25 cellular contexts compared by ENCODE assay signal in the genomic region with DNA sequence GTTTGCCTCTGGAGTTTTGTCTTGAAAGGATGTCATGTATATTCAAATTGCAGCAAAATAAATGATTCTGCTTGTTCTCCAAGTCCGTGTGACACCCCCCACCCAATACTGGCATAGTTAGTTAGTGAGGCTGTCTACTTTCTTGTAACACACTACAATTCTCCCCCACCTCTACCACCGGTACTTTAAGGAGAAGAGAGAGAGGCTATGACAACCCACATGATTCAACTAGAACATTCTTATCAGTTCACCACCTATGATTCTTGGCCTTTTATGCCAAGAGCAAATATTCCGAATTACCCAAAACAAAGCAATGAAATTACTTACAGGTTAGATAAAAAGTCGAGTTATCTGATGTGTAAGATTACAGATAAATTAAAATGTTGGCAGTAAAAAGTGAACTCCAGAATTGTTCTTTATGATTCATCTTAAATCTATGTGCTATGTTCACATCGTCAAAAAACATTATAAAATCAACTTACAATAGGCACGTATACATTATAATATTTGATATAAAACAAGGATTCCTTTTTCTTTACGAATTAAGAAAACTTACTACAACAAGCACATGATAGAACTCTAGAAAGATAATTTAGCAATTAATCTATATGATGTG.
"Had no signal": no experiment of that assay in that cellular context is flagged by ENCODE, and none has a peak within 500 bp of the region (broad histone marks: within the 10 kb centered on the region; RNA-seq: fewer than 3 reads in every experiment).

No MANE protein-coding gene starts in this region.

- ATAC-seq: activated CD4-positive, CD25-positive, alpha-beta regulatory T cell treated with anti-CD3 and anti-CD28 coated beads, Interleukin-2, amount 50 U/mL, for 24 hours; activated CD8-positive, alpha-beta T cell treated with anti-CD3 and anti-CD28 coated beads, Interleukin-2, amount 10 ng/mL, durations not matched to agents 7 days and 5 days; gastroesophageal sphincter; heart left ventricle; natural killer cell; right lobe of liver; stimulated activated effector memory CD8-positive, alpha-beta T cell treated with anti-CD3 and anti-CD28 coated beads, Interleukin-12 subunit alpha, Interleukin-12 subunit beta, amount 100 ng/mL, for 72 hours had no signal

- H3K9me3 Mint-ChIP-seq: activated CD4-positive, alpha-beta T cell treated with anti-CD3 and anti-CD28 coated beads, Interleukin-2, amount 10 ng/mL, durations not matched to agents 7 days and 5 days; activated naive CD4-positive, alpha-beta T cell treated with anti-CD3 and anti-CD28 coated beads, Interleukin-2, amount 50 U/mL, for 24 hours; dendritic cell treated with granulocyte-macrophage colony-stimulating factor and Interleukin-4, amounts not matched to agents 40 ng/mL and 50 ng/mL, for 4 days; natural killer cell had no signal

- H3K27ac Mint-ChIP-seq: activated CD4-positive, alpha-beta T cell treated with anti-CD3 and anti-CD28 coated beads, Interleukin-2, amount 10 ng/mL, durations not matched to agents 7 days and 5 days; activated CD8-positive, alpha-beta T cell treated with anti-CD3 and anti-CD28 coated beads, Interleukin-2, amount 10 ng/mL, durations not matched to agents 7 days and 5 days; activated naive CD4-positive, alpha-beta T cell treated with anti-CD3 and anti-CD28 coated beads, Interleukin-2, amount 50 U/mL, for 24 hours; dendritic cell treated with granulocyte-macrophage colony-stimulating factor and Interleukin-4, amounts not matched to agents 40 ng/mL and 50 ng/mL, for 4 days; natural killer cell; stimulated activated effector memory CD8-positive, alpha-beta T cell treated with anti-CD3 and anti-CD28 coated beads, Interleukin-12 subunit alpha, Interleukin-12 subunit beta, amount 100 ng/mL, for 72 hours had no signal

- H3K4me3 Mint-ChIP-seq: activated CD4-positive, alpha-beta T cell treated with anti-CD3 and anti-CD28 coated beads, Interleukin-2, amount 10 ng/mL, durations not matched to agents 7 days and 5 days; activated CD8-positive, alpha-beta T cell treated with anti-CD3 and anti-CD28 coated beads, Interleukin-2, amount 10 ng/mL, durations not matched to agents 7 days and 5 days; activated naive CD4-positive, alpha-beta T cell treated with anti-CD3 and anti-CD28 coated beads, Interleukin-2, amount 50 U/mL, for 24 hours; dendritic cell treated with granulocyte-macrophage colony-stimulating factor and Interleukin-4, amounts not matched to agents 40 ng/mL and 50 ng/mL, for 4 days; natural killer cell; stimulated activated effector memory CD8-positive, alpha-beta T cell treated with anti-CD3 and anti-CD28 coated beads, Interleukin-12 subunit alpha, Interleukin-12 subunit beta, amount 100 ng/mL, for 72 hours had no signal

- H3K4me1 Mint-ChIP-seq: activated CD4-positive, alpha-beta T cell treated with anti-CD3 and anti-CD28 coated beads, Interleukin-2, amount 10 ng/mL, durations not matched to agents 7 days and 5 days; activated naive CD4-positive, alpha-beta T cell treated with anti-CD3 and anti-CD28 coated beads, Interleukin-2, amount 50 U/mL, for 24 hours; stimulated activated effector memory CD8-positive, alpha-beta T cell treated with anti-CD3 and anti-CD28 coated beads, Interleukin-12 subunit alpha, Interleukin-12 subunit beta, amount 100 ng/mL, for 72 hours had no signal

- H3K9me3 ChIP-seq: gastroesophageal sphincter, heart left ventricle, ovary, right lobe of liver, stomach, transverse colon had no signal

- H3K36me3 ChIP-seq: gastroesophageal sphincter, ovary, right lobe of liver, stomach, transverse colon had no signal

- FAIRE-seq: urothelium cell line had no signal

- H3K27me3 Mint-ChIP-seq: activated naive CD4-positive, alpha-beta T cell treated with anti-CD3 and anti-CD28 coated beads, Interleukin-2, amount 50 U/mL, for 24 hours; brain; dendritic cell treated with granulocyte-macrophage colony-stimulating factor and Interleukin-4, amounts not matched to agents 40 ng/mL and 50 ng/mL, for 4 days had no signal

- H3K4me3 ChIP-seq: gastroesophageal sphincter, heart left ventricle, lung, ovary, right lobe of liver, skin epidermis, stomach, transverse colon had no signal

- H3K4me1 ChIP-seq: right lobe of liver, stomach, transverse colon had no signal

- DNase-seq: activated CD4-positive, alpha-beta T cell treated with anti-CD3 and anti-CD28 coated beads, Interleukin-2, amount 10 ng/mL, durations not matched to agents 7 days and 5 days; activated CD8-positive, alpha-beta T cell treated with anti-CD3 and anti-CD28 coated beads, Interleukin-2, amount 10 ng/mL, durations not matched to agents 7 days and 5 days; activated gamma-delta T cell treated with Interleukin-2 at 50 U/mL for 16 hours; activated T-cell treated with anti-CD3 and anti-CD28 coated beads, Interleukin-2, amount 50 U/mL, for 1 hour; aorta; effector CD4-positive, alpha-beta T cell; erythroblast; heart left ventricle; islet precursor cell; natural killer cell; ovary; right lobe of liver; stimulated activated CD4-positive, alpha-beta T cell treated with anti-CD3 and anti-CD28 coated beads, Interleukin-2, amount 100 ng/mL, for 24 hours; stomach; transverse colon had no signal

- H3K36me3 Mint-ChIP-seq: activated naive CD4-positive, alpha-beta T cell treated with anti-CD3 and anti-CD28 coated beads, Interleukin-2, amount 50 U/mL, for 24 hours; natural killer cell; stimulated activated effector memory CD8-positive, alpha-beta T cell treated with anti-CD3 and anti-CD28 coated beads, Interleukin-12 subunit alpha, Interleukin-12 subunit beta, amount 100 ng/mL, for 72 hours had no signal

- H3K27me3 ChIP-seq: gastroesophageal sphincter, heart left ventricle, ovary, right lobe of liver, stomach, transverse colon had no signal

- H3K27ac ChIP-seq: gastroesophageal sphincter, heart left ventricle, ovary, right lobe of liver, skin epidermis, stomach, transverse colon, VCaP had no signal
